Comparison of ENCODE assay signal across 8 cellular contexts in genomic region chr19:862529-863304, GRCh38. TPM values are rescaled to one million over a fixed set of nuclear protein-coding genes. Genes with fewer than 3 reads are reported as not detected.
DNase-seq lines count a peak whose midpoint lies in the region; ATAC-seq and TF ChIP-seq lines count a peak whose summit lies in the region.

No MANE protein-coding gene starts in this region.

- ATAC-seq in DND-41 (ENCODE audit: insufficient read depth, low read depth) (peak; percentile 34), HG02759 (IDR thresholded peaks at IDR 0.05; ENCODE audit: unreplicated experiment) (no peak)

- no peak overlapping the region for H3K27ac ChIP-seq in DND-41 (ENCODE audit: low read length)

- H3K27me3 Mint-ChIP-seq in activated T-helper 1 cell treated with anti-CD3 and anti-CD28 coated beads, Interleukin-12 subunit alpha, Interleukin-12 subunit beta, Interleukin-2, Interleukin-4 antibody, amounts not matched to agents 30 ng/mL and 10 ng/mL and 1 ng/mL, durations not matched to agents 14 hours and 24 hours and 36 hours (ENCODE audit: insufficient read depth), result peaks cover 13% of the 10 kb centered on the region

- H3K27me3 ChIP-seq in DND-41 (ENCODE audit: insufficient read depth, low read length, poor library complexity), result no peaks in the 10 kb centered on the region

- H3K4me3 Mint-ChIP-seq in activated T-helper 1 cell treated with anti-CD3 and anti-CD28 coated beads, Interleukin-12 subunit alpha, Interleukin-12 subunit beta, Interleukin-2, Interleukin-4 antibody, amounts not matched to agents 30 ng/mL and 10 ng/mL and 1 ng/mL, durations not matched to agents 14 hours and 24 hours and 36 hours, result peak overlapping the region; percentile 54

- H2AFZ ChIP-seq in DND-41 (ENCODE audit: low read depth, low read length), result no peak overlapping the region

- intact Hi-C loops in activated T-helper 1 cell treated with anti-CD3 and anti-CD28 coated beads, Interleukin-12 subunit alpha, Interleukin-12 subunit beta, Interleukin-2, Interleukin-4 antibody, amounts not matched to agents 30 ng/mL and 10 ng/mL and 1 ng/mL, durations not matched to agents 14 hours and 24 hours and 36 hours (cut with micrococcal nuclease), result loop anchor here (1.0 to 5.0 kb wide), 12 partner anchors 10 to 380 kb away; partner anchors contain the start of genes ATP5F1D, GRIN3B, MED16 and PTBP1

- in situ Hi-C loops in ACHN (cut with HindIII; ENCODE audit: low pct_ligation_motif_present, low pct_unique_long_range_greater_than_20kb, low sequenced_read_pairs), result no loop called here

- peak; percentile 60 for DNase-seq in DND-41
- DNase-seq in OCI-M1 (lab: John Stamatoyannopoulos, UW), result peak; percentile 87
- peak; percentile 75 for DNase-seq in activated T-helper 1 cell treated with anti-CD3 and anti-CD28 coated beads, Interleukin-12 subunit alpha, Interleukin-12 subunit beta, Interleukin-2, Interleukin-4 antibody, amounts not matched to agents 30 ng/mL and 10 ng/mL and 1 ng/mL, durations not matched to agents 14 hours and 24 hours and 36 hours (ENCODE audit: low spot score)
- DNase-seq in glomerular visceral epithelial cell (ENCODE audit: extremely low spot score), result peak; percentile 41
- DNase-seq in stimulated activated CD4-positive, alpha-beta T cell treated with anti-CD3 and anti-CD28 coated beads, Interleukin-12 subunit alpha, Interleukin-12 subunit beta, amount 100 ng/mL, for 48 hours (ENCODE audit: low read depth in 2 of 3, low spot score in 1 of 3), result peak; percentile 69 to 85 (median 74)
- no peak for DNase-seq in SHP77 treated with DMSO at 0.1 percent for 48 hours (lab: John Stamatoyannopoulos, UW)
- no peak for DNase-seq in ACHN

- H3K4me1 Mint-ChIP-seq in activated T-helper 1 cell treated with anti-CD3 and anti-CD28 coated beads, Interleukin-12 subunit alpha, Interleukin-12 subunit beta, Interleukin-2, Interleukin-4 antibody, amounts not matched to agents 30 ng/mL and 10 ng/mL and 1 ng/mL, durations not matched to agents 14 hours and 24 hours and 36 hours (ENCODE audit: low read depth), result peaks cover 7% of the 10 kb centered on the region

- no peaks in the 10 kb centered on the region for H3K9me3 ChIP-seq in DND-41 (ENCODE audit: insufficient read depth, low read length, severe bottlenecking)

- H3K4me2 ChIP-seq in DND-41 (ENCODE audit: insufficient read depth, low read length), result no peak overlapping the region; the same call in 1 of the 2 replicates

- peaks cover 3% of the 10 kb centered on the region; the same call in 1 of the 2 replicates for H4K20me1 ChIP-seq in DND-41 (ENCODE audit: insufficient read depth, low read length)

- TF ChIP-seq CTCF in DND-41 (IDR thresholded peaks at IDR 0.05; ENCODE audit: borderline replicate concordance, extremely low read depth, low read length, poor library complexity, severe bottlenecking), result no peak

- H3K9me3 Mint-ChIP-seq in activated T-helper 1 cell treated with anti-CD3 and anti-CD28 coated beads, Interleukin-12 subunit alpha, Interleukin-12 subunit beta, Interleukin-2, Interleukin-4 antibody, amounts not matched to agents 30 ng/mL and 10 ng/mL and 1 ng/mL, durations not matched to agents 14 hours and 24 hours and 36 hours, result no peaks in the 10 kb centered on the region

- H3K27ac Mint-ChIP-seq in activated T-helper 1 cell treated with anti-CD3 and anti-CD28 coated beads, Interleukin-12 subunit alpha, Interleukin-12 subunit beta, Interleukin-2, Interleukin-4 antibody, amounts not matched to agents 30 ng/mL and 10 ng/mL and 1 ng/mL, durations not matched to agents 14 hours and 24 hours and 36 hours, result peak overlapping the region; percentile 75

- peaks cover 3% of the 10 kb centered on the region for H3K4me1 ChIP-seq in DND-41 (ENCODE audit: insufficient read depth, low read length)

- no peak overlapping the region for H3K4me3 ChIP-seq in DND-41 (ENCODE audit: low read depth in 1 of 2, low read length in 2 of 2)

- H3K36me3 Mint-ChIP-seq in activated T-helper 1 cell treated with anti-CD3 and anti-CD28 coated beads, Interleukin-12 subunit alpha, Interleukin-12 subunit beta, Interleukin-2, Interleukin-4 antibody, amounts not matched to agents 30 ng/mL and 10 ng/mL and 1 ng/mL, durations not matched to agents 14 hours and 24 hours and 36 hours (ENCODE audit: low read depth), result peaks cover 4% of the 10 kb centered on the region

- peaks cover 6% of the 10 kb centered on the region for H3K36me3 ChIP-seq in DND-41 (ENCODE audit: insufficient read depth, low read length)

- no peak overlapping the region for H3K9ac ChIP-seq in DND-41 (ENCODE audit: low read depth, low read length)

- no peaks in the 10 kb centered on the region for H3K79me2 ChIP-seq in DND-41 (ENCODE audit: insufficient read depth, low read length)

RNA-seq across cellular contexts. Expression of gene CFD, which starts 3.3 kb away (rescaled TPM):
- 0.91 and 1.2 TPM in 2 replicates for total RNA-seq in activated T-helper 1 cell treated with anti-CD3 and anti-CD28 coated beads, Interleukin-12 subunit alpha, Interleukin-12 subunit beta, Interleukin-2, Interleukin-4 antibody, amounts not matched to agents 30 ng/mL and 10 ng/mL and 1 ng/mL, durations not matched to agents 14 hours and 24 hours and 36 hours

RNA-seq across cellular contexts. Expression of gene ELANE, which starts 10.6 kb away (rescaled TPM):
- total RNA-seq in activated T-helper 1 cell treated with anti-CD3 and anti-CD28 coated beads, Interleukin-12 subunit alpha, Interleukin-12 subunit beta, Interleukin-2, Interleukin-4 antibody, amounts not matched to agents 30 ng/mL and 10 ng/mL and 1 ng/mL, durations not matched to agents 14 hours and 24 hours and 36 hours, result not detected in 2 replicates

RNA-seq across cellular contexts. Expression of gene PRTN3, which starts 21.9 kb away (rescaled TPM):
- not detected in 2 replicates for total RNA-seq in activated T-helper 1 cell treated with anti-CD3 and anti-CD28 coated beads, Interleukin-12 subunit alpha, Interleukin-12 subunit beta, Interleukin-2, Interleukin-4 antibody, amounts not matched to agents 30 ng/mL and 10 ng/mL and 1 ng/mL, durations not matched to agents 14 hours and 24 hours and 36 hours

RNA-seq across cellular contexts. Expression of gene MED16, which starts 30.3 kb away (rescaled TPM):
- 62.1 and 62.5 TPM in 2 replicates for total RNA-seq in activated T-helper 1 cell treated with anti-CD3 and anti-CD28 coated beads, Interleukin-12 subunit alpha, Interleukin-12 subunit beta, Interleukin-2, Interleukin-4 antibody, amounts not matched to agents 30 ng/mL and 10 ng/mL and 1 ng/mL, durations not matched to agents 14 hours and 24 hours and 36 hours

RNA-seq across cellular contexts. Expression of gene RNU6-9, which starts 30.6 kb away (rescaled TPM):
- total RNA-seq in activated T-helper 1 cell treated with anti-CD3 and anti-CD28 coated beads, Interleukin-12 subunit alpha, Interleukin-12 subunit beta, Interleukin-2, Interleukin-4 antibody, amounts not matched to agents 30 ng/mL and 10 ng/mL and 1 ng/mL, durations not matched to agents 14 hours and 24 hours and 36 hours, result not detected in 2 replicates

Comparison
In these comparisons a context has a peak if more than half of its experiments do, and no peak if none do; other contexts are left out.
1. DNase-seq: peak in DND-41 (single experiment), OCI-M1 (single experiment), activated T-helper 1 cell treated with anti-CD3 and anti-CD28 coated beads, Interleukin-12 subunit alpha, Interleukin-12 subunit beta, Interleukin-2, Interleukin-4 antibody, amounts not matched to agents 30 ng/mL and 10 ng/mL and 1 ng/mL, durations not matched to agents 14 hours and 24 hours and 36 hours (single experiment), glomerular visceral epithelial cell (single experiment) and stimulated activated CD4-positive, alpha-beta T cell treated with anti-CD3 and anti-CD28 coated beads, Interleukin-12 subunit alpha, Interleukin-12 subunit beta, amount 100 ng/mL, for 48 hours (3 of 3); none in SHP77 treated with DMSO at 0.1 percent for 48 hours (single experiment) and ACHN (single experiment).